16 cellular contexts compared by ENCODE assay signal in the genomic region with DNA sequence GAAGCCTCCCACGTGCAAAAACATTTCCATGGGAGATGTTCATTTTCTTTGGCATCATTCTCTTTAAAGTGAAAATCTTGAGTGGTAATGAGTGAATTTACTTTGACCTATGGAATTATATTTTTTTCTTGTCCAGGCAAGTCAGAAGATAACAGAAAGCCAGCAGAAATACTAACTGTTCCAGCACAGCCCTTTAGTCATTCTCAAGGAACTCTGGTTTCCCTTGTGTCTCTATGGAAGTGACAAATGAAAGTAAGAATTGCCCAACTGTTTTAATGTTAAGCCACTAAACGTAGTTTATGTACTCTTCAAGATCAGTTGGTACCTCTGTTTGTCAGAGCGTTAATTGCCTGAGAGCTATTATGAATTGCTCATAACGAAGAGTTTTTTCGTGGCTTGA.
DNase-seq lines count a peak whose midpoint lies in the region; ATAC-seq, FAIRE-seq and TF ChIP-seq lines count a peak whose summit lies in the region.
"Had no signal": no experiment of that assay in that cellular context is flagged by ENCODE, and none has a peak within 500 bp of the region (broad histone marks: within the 10 kb centered on the region; RNA-seq: fewer than 3 reads in every experiment).

No MANE protein-coding gene starts in this region.

- ATAC-seq in GM18498 (IDR thresholded peaks at IDR 0.05; ENCODE audit: unreplicated experiment) (no peak), HG03139 (IDR thresholded peaks at IDR 0.05; ENCODE audit: unreplicated experiment) (no peak), GM19324 (IDR thresholded peaks at IDR 0.05; ENCODE audit: low FRiP score, unreplicated experiment) (no peak)
- ATAC-seq: SK-N-SH treated with all-trans-retinoic acid at 6 μM for 48 hours had no signal

- H3K9ac ChIP-seq in adipocyte (ENCODE audit: low read length) = no peak overlapping the region

- no peak for TF ChIP-seq CTCF in bronchial epithelial cell (IDR thresholded peaks at IDR 0.05; ENCODE audit: insufficient read depth, low read length, severe bottlenecking)
- TF ChIP-seq CTCF in fibroblast of pulmonary artery (IDR thresholded peaks at IDR 0.05; ENCODE audit: low read length, missing control alignments) = no peak

- no peaks in the 10 kb centered on the region for H3K9me3 ChIP-seq in adipocyte (ENCODE audit: control insufficient read depth, low read length)

- DNase-seq in adipocyte (ENCODE audit: low read depth) (peak; percentile 31), bronchial epithelial cell (ENCODE audit: low read depth) (peak; percentile 80), fibroblast of pulmonary artery (ENCODE audit: low read depth) (peak; percentile 2), skeletal muscle cell (ENCODE audit: low read depth) (peak; percentile 3), NCI-H524 treated with DMSO at 0.1 percent for 48 hours (lab: John Stamatoyannopoulos, UW) (no peak)
- DNase-seq: CD4-positive, alpha-beta memory T cell; DMS79 treated with DMSO at 0.1 percent for 48 hours; MV-4-11; NCI-H1417; NCI-H187 treated with DMSO at 0.1 percent for 48 hours; NCI-H69; SHP77 treated with DMSO at 0.1 percent for 48 hours had no signal

- no peak for FAIRE-seq in bronchial epithelial cell (lab: Jason Lieb, UNC)

- H3K4me3 ChIP-seq in adipocyte (ENCODE audit: low read length) (no peak overlapping the region), bronchial epithelial cell (ENCODE audit: low read depth, low read length) (no peak overlapping the region), fibroblast of pulmonary artery (replicated peaks; ENCODE audit: low read depth, low read length) (no peak overlapping the region), skeletal muscle cell (ENCODE audit: low read depth, low read length) (no peak overlapping the region)

- no peaks in the 10 kb centered on the region for H3K27me3 ChIP-seq in adipocyte (replicated peaks; ENCODE audit: control insufficient read depth, insufficient read depth, low read length)
- H3K27me3 ChIP-seq in bronchial epithelial cell (ENCODE audit: control insufficient read depth, insufficient read depth, low read length) = no peaks in the 10 kb centered on the region

- no peaks in the 10 kb centered on the region for H3K36me3 ChIP-seq in adipocyte (ENCODE audit: control insufficient read depth, insufficient read depth, low read length, severe bottlenecking)
- no peaks in the 10 kb centered on the region for H3K36me3 ChIP-seq in bronchial epithelial cell (ENCODE audit: control insufficient read depth, insufficient read depth, low read length)

- no peaks in the 10 kb centered on the region for H3K4me1 ChIP-seq in adipocyte (ENCODE audit: control insufficient read depth, insufficient read depth, low read length)
